In genomic region chr12:45543887-45544286, GRCh38 we compare ENCODE assay signal across 1 cellular context.
TF ChIP-seq lines count a peak whose summit lies in the region.

No MANE protein-coding gene starts in this region.

TF ChIP-seq in GM12878, 131 proteins besides CTCF, POLR2A, EP300 and RAD21 (continued from another document):
- TF ChIP-seq MYB (IDR thresholded peaks at IDR 0.05; ENCODE audit: borderline replicate concordance, low read depth, low read length) (no peak), SMC3 (IDR thresholded peaks at IDR 0.05; ENCODE audit: borderline replicate concordance, low read length) (peak; percentile 82), ATF3 (IDR thresholded peaks at IDR 0.05; ENCODE audit: borderline replicate concordance, extremely low read depth, low read depth, low read length) (no peak), ZBED1 (IDR thresholded peaks at IDR 0.05; ENCODE audit: borderline replicate concordance) (no peak), EZH2 (IDR thresholded peaks at IDR 0.05; ENCODE audit: borderline replicate concordance, control insufficient read depth, low read depth, low read length) (no peak), MXI1 (IDR thresholded peaks at IDR 0.05; ENCODE audit: low read depth, low read length) (no peak), ZNF687 (IDR thresholded peaks at IDR 0.05) (no peak), YY1 (IDR thresholded peaks at IDR 0.05; ENCODE audit: low read depth, low read length) (peak; percentile 73), E4F1 (IDR thresholded peaks at IDR 0.05; ENCODE audit: borderline replicate concordance, partially characterized antibody) (no peak), SKIL (IDR thresholded peaks at IDR 0.05; ENCODE audit: low read depth, poor library complexity, severe bottlenecking) (no peak), ATF7 (IDR thresholded peaks at IDR 0.05; ENCODE audit: low read depth) (no peak), MEF2A (IDR thresholded peaks at IDR 0.05; ENCODE audit: insufficient read depth, low read depth, low read length) (no peak), CUX1 (IDR thresholded peaks at IDR 0.05; ENCODE audit: insufficient replicate concordance, low read depth, low read length) (peak; percentile 55), ZBTB11 (CRISPR knock-in tag; IDR thresholded peaks at IDR 0.05) (no peak), SUZ12 (IDR thresholded peaks at IDR 0.05; ENCODE audit: unreplicated experiment) (no peak), ZNF217 (IDR thresholded peaks at IDR 0.05) (no peak), RELB (IDR thresholded peaks at IDR 0.05; ENCODE audit: low read depth) (no peak), TCF7 (IDR thresholded peaks at IDR 0.05; ENCODE audit: borderline replicate concordance) (no peak), CEBPB (IDR thresholded peaks at IDR 0.05; ENCODE audit: borderline replicate concordance in 1 of 2, low read depth in 2 of 2, low read length in 2 of 2) (peak in 1 of 2 experiments; percentile 48; a peak in 1 of 4 replicates), CBFB (IDR thresholded peaks at IDR 0.05; ENCODE audit: low read depth) (no peak), IRF3 (IDR thresholded peaks at IDR 0.05) (no peak)
